10 cellular contexts compared by ENCODE assay signal in genomic region chr15:85865070-85865684, GRCh38.
DNase-seq lines count a peak whose midpoint lies in the region; ATAC-seq, FAIRE-seq and TF ChIP-seq lines count a peak whose summit lies in the region.
"Had no signal": no experiment of that assay in that cellular context is flagged by ENCODE, and none has a peak within 500 bp of the region (broad histone marks: within the 10 kb centered on the region; RNA-seq: fewer than 3 reads in every experiment).

No MANE protein-coding gene starts in this region.

- CTCF ChIA-PET in Calu3 (lab: Charles Lee), result interaction anchor here (0.6 kb wide), 2 partner anchors 43 to 1261 kb away, joined by 3 to 4 read pairs; no protein-coding TSS in a partner anchor

- peak; percentile 58 for TF ChIP-seq CTCF in Calu3 (IDR thresholded peaks at IDR 0.05; ENCODE audit: unreplicated experiment)
- peak; percentile 96 for TF ChIP-seq CTCF in OCI-LY3 (IDR thresholded peaks at IDR 0.05; ENCODE audit: low read depth, low read length)
- peak; percentile 76 for TF ChIP-seq CTCF in epithelial cell of proximal tubule (conservative IDR thresholded peaks at IDR 0.05; ENCODE audit: low read depth, low read length)
- peak; percentile 90 for TF ChIP-seq CTCF in neural crest cell (conservative IDR thresholded peaks at IDR 0.05)

- no peaks in the 10 kb centered on the region for H3K4me1 Mint-ChIP-seq in Calu3 (ENCODE audit: low read depth, unreplicated experiment)
- H3K4me1 Mint-ChIP-seq in neural crest cell, result peaks cover 7% of the 10 kb centered on the region
- H3K4me1 Mint-ChIP-seq: activated B cell treated with CpG ODN at 0.5 μM for 24 hours had no signal

- intact Hi-C loops in Calu3 (cut with micrococcal nuclease; ENCODE audit: unreplicated experiment), result loop anchor here (2.0 kb wide), 1 partner anchor 314 kb away; no protein-coding TSS in a partner anchor

- H3K4me3 Mint-ChIP-seq in Calu3 (ENCODE audit: low read depth, unreplicated experiment) (no peak overlapping the region), neural crest cell (no peak overlapping the region)
- H3K4me3 Mint-ChIP-seq: activated B cell treated with CpG ODN at 0.5 μM for 24 hours had no signal

- H3K4me3 ChIP-seq in OCI-LY3 (ENCODE audit: low read length), result no peak overlapping the region
- H3K4me3 ChIP-seq in epithelial cell of proximal tubule (ENCODE audit: low read depth, low read length), result no peak overlapping the region

- ATAC-seq in GM21381 (IDR thresholded peaks at IDR 0.05; ENCODE audit: unreplicated experiment), result no peak

- no peak overlapping the region for H2AFZ ChIP-seq in OCI-LY3 (ENCODE audit: low read depth, low read length)
- H2AFZ ChIP-seq: parathyroid adenoma had no signal

- no TSS peak for BruUV-seq in Calu3 (replicated peaks; lab: Mats Ljungman, UMichigan)

- no peak overlapping the region for H3K9ac ChIP-seq in OCI-LY3 (ENCODE audit: low read length)
- H3K9ac ChIP-seq: parathyroid adenoma had no signal

- H3K9me3 Mint-ChIP-seq in Calu3 (ENCODE audit: low read depth, unreplicated experiment) (no peaks in the 10 kb centered on the region), neural crest cell (no peaks in the 10 kb centered on the region)
- H3K9me3 Mint-ChIP-seq: activated B cell treated with CpG ODN at 0.5 μM for 24 hours had no signal

- H3K4me1 ChIP-seq in OCI-LY3 (ENCODE audit: low read length), result peaks cover 7% of the 10 kb centered on the region
- H3K4me1 ChIP-seq: parathyroid adenoma had no signal

- no peaks in the 10 kb centered on the region for H4K20me1 ChIP-seq in OCI-LY3 (ENCODE audit: insufficient read depth, low read length)

- DNase-seq in Calu3, result peak; percentile 39
- DNase-seq in GM19239 (ENCODE audit: insufficient read length, low spot score), result peak; percentile 12
- DNase-seq in epithelial cell of proximal tubule (ENCODE audit: low read depth), result no peak
- peak; percentile 50 for DNase-seq in neural crest cell (ENCODE audit: low read depth, low spot score)
- no peak for DNase-seq in stimulated activated CD4-positive, alpha-beta T cell treated with anti-CD3 and anti-CD28 coated beads, Interleukin-2, amount 100 ng/mL, for 24 hours
- no peak for DNase-seq in activated naive CD4-positive, alpha-beta T cell (lab: John Stamatoyannopoulos, UW)
- DNase-seq: activated B cell treated with CpG ODN at 0.5 μM for 24 hours had no signal

- no peak overlapping the region for H3K27ac ChIP-seq in OCI-LY3 (ENCODE audit: low read length)
- H3K27ac ChIP-seq: parathyroid adenoma had no signal

- H3K4me2 ChIP-seq in OCI-LY3 (ENCODE audit: low read length), result no peak overlapping the region

- H3K27ac Mint-ChIP-seq in Calu3 (ENCODE audit: unreplicated experiment), result no peak overlapping the region
- H3K27ac Mint-ChIP-seq in neural crest cell (ENCODE audit: unreplicated experiment), result no peak overlapping the region
- H3K27ac Mint-ChIP-seq: activated B cell treated with CpG ODN at 0.5 μM for 24 hours had no signal

- no peaks in the 10 kb centered on the region for H3K79me2 ChIP-seq in OCI-LY3 (ENCODE audit: low read length)
- H3K79me2 ChIP-seq: parathyroid adenoma had no signal

- no peaks in the 10 kb centered on the region for H3K9me3 ChIP-seq in OCI-LY3 (ENCODE audit: insufficient read depth, low read length)

- peak; percentile 72 for FAIRE-seq in GM19239 (lab: Jason Lieb, UNC)

- H3K27me3 ChIP-seq in OCI-LY3 (ENCODE audit: low read depth, low read length), result peaks cover 52% of the 10 kb centered on the region

- H3K36me3 ChIP-seq in OCI-LY3 (replicated peaks; ENCODE audit: low read depth, low read length), result no peaks in the 10 kb centered on the region

- H3K27me3 Mint-ChIP-seq in Calu3 (ENCODE audit: unreplicated experiment), result peaks cover 81% of the 10 kb centered on the region
- H3K27me3 Mint-ChIP-seq in neural crest cell (ENCODE audit: low read depth), result peaks cover 5% of the 10 kb centered on the region

- H3K36me3 Mint-ChIP-seq in Calu3 (ENCODE audit: insufficient read depth, unreplicated experiment) (no peaks in the 10 kb centered on the region), neural crest cell (ENCODE audit: low read depth) (no peaks in the 10 kb centered on the region)

Comparison
In these comparisons a context has a peak if more than half of its experiments do, and no peak if none do; other contexts are left out.
1. DNase-seq: peak in Calu3 (single experiment), GM19239 (single experiment) and neural crest cell (single experiment); none in epithelial cell of proximal tubule (single experiment), stimulated activated CD4-positive, alpha-beta T cell treated with anti-CD3 and anti-CD28 coated beads, Interleukin-2, amount 100 ng/mL, for 24 hours (0 of 2) and activated naive CD4-positive, alpha-beta T cell (0 of 4).
2. Peak in every context shown above with its lines, with median percentiles within 50 percentile points of each other: CTCF ChIP-seq.